ENCODE assay signal across 23 cellular contexts in genomic region chr12:69834566-69834965, GRCh38. TPM values are rescaled to one million over a fixed set of nuclear protein-coding genes. Genes with fewer than 3 reads are reported as not detected.
A peak's percentile ranks its signal among the peaks of the same experiment; 100 is the strongest.
DNase-seq lines count a peak whose midpoint lies in the region; ATAC-seq, FAIRE-seq and TF ChIP-seq lines count a peak whose summit lies in the region.
"Had no signal": no experiment of that assay in that cellular context is flagged by ENCODE, and none has a peak within 500 bp of the region (broad histone marks: within the 10 kb centered on the region; RNA-seq: fewer than 3 reads in every experiment).

No MANE protein-coding gene starts in this region.

- H3K27me3 Mint-ChIP-seq in nephron (ENCODE audit: low read depth), result peaks cover 4% of the 10 kb centered on the region
- H3K27me3 Mint-ChIP-seq in activated CD4-positive, alpha-beta T cell treated with anti-CD3 and anti-CD28 coated beads for 36 hours, result peaks cover 12% of the 10 kb centered on the region

- H4K20me1 ChIP-seq in endothelial cell of umbilical vein (replicated peaks; ENCODE audit: control insufficient read depth, extremely low read depth, insufficient read depth, low read length), result no peaks in the 10 kb centered on the region
- H4K20me1 ChIP-seq: BLaER1 had no signal

- H3K9me1 ChIP-seq in endothelial cell of umbilical vein (replicated peaks; ENCODE audit: control insufficient read depth, extremely low read depth, insufficient read depth, low read length), result no peaks in the 10 kb centered on the region

- TF ChIP-seq CTCF in body of pancreas (IDR thresholded peaks at IDR 0.05) (no peak), endothelial cell of umbilical vein (IDR thresholded peaks at IDR 0.05; ENCODE audit: extremely low read depth in 1 of 2, insufficient read depth in 1 of 2, low read depth in 1 of 2, low read length in 2 of 2) (no peak), nephron (IDR thresholded peaks at IDR 0.05; ENCODE audit: unreplicated experiment in 3 of 3) (no peak), lower lobe of right lung (IDR thresholded peaks at IDR 0.05) (no peak)

- intact Hi-C loops in body of pancreas (cut with DNase I), result no loop called here
- intact Hi-C loops in endothelial cell of umbilical vein (cut with micrococcal nuclease), result no loop called here
- intact Hi-C loops in lower lobe of right lung (cut with DNase I), result no loop called here
- intact Hi-C loops in activated CD4-positive, alpha-beta T cell treated with anti-CD3 and anti-CD28 coated beads for 36 hours (cut with DNase I, micrococcal nuclease), result no loop called here

- H3K9me3 Mint-ChIP-seq in nephron, result no peaks in the 10 kb centered on the region
- no peaks in the 10 kb centered on the region for H3K9me3 Mint-ChIP-seq in activated CD4-positive, alpha-beta T cell treated with anti-CD3 and anti-CD28 coated beads for 36 hours (ENCODE audit: low read depth)
- H3K9me3 Mint-ChIP-seq: CD8-positive, alpha-beta T cell; GM23338 had no signal

- POLR2A ChIA-PET in endothelial cell of umbilical vein (lab: Charles Lee), result no interaction called here
- POLR2A ChIA-PET in activated CD4-positive, alpha-beta T cell treated with anti-CD3 and anti-CD28 coated beads for 36 hours (lab: Charles Lee), result no interaction called here

- dilution Hi-C loops in endothelial cell of umbilical vein (cut with MboI; ENCODE audit: extremely low pct_ligation_motif_present, low sequenced_read_pairs), result no loop called here

- H3K4me3 ChIP-seq in body of pancreas, result no peak overlapping the region
- H3K4me3 ChIP-seq in endothelial cell of umbilical vein (replicated peaks in 1 of 3; ENCODE audit: insufficient read depth in 1 of 3, low read depth in 1 of 3, low read length in 3 of 3), result no peak overlapping the region
- no peak overlapping the region for H3K4me3 ChIP-seq in lower lobe of right lung
- H3K4me3 ChIP-seq: BLaER1, GM23338 had no signal

- H3K27ac ChIP-seq in body of pancreas (peak overlapping the region in 3 of 4 donors; percentile 7 to 24 (median 17)), endothelial cell of umbilical vein (ENCODE audit: insufficient read depth, low read depth, low read length) (no peak overlapping the region), lower lobe of right lung (no peak overlapping the region)
- H3K27ac ChIP-seq: BLaER1, HL-60 had no signal

- H3K4me2 ChIP-seq in endothelial cell of umbilical vein (ENCODE audit: insufficient read depth, low read length), result no peak overlapping the region
- H3K4me2 ChIP-seq: BLaER1, GM23338 had no signal

- CTCF ChIA-PET in endothelial cell of umbilical vein (lab: Charles Lee), result interaction anchor here (0.7 to 1.2 kb wide), 2 partner anchors 41 to 55 kb away, joined by 3 to 4 read pairs; no protein-coding TSS in a partner anchor
- CTCF ChIA-PET in activated CD4-positive, alpha-beta T cell treated with anti-CD3 and anti-CD28 coated beads for 36 hours (lab: Charles Lee), result interaction anchor here (1.1 kb wide), 1 partner anchor 45 kb away, joined by 3 read pairs; no protein-coding TSS in a partner anchor

- no peak for ATAC-seq in body of pancreas
- ATAC-seq in lower lobe of right lung, result no peak
- ATAC-seq in GM21717 (IDR thresholded peaks at IDR 0.05; ENCODE audit: unreplicated experiment), result no peak
- no peak for ATAC-seq in activated CD4-positive, alpha-beta T cell treated with anti-CD3 and anti-CD28 coated beads for 36 hours
- ATAC-seq: CD8-positive, alpha-beta T cell; GM23338 had no signal

- TF ChIP-seq POLR2A in body of pancreas (IDR thresholded peaks at IDR 0.05), result no peak
- no peak for TF ChIP-seq POLR2A in endothelial cell of umbilical vein (IDR thresholded peaks at IDR 0.05; ENCODE audit: low read depth, low read length)

- H3K9me3 ChIP-seq in body of pancreas, result no peaks in the 10 kb centered on the region
- no peaks in the 10 kb centered on the region for H3K9me3 ChIP-seq in endothelial cell of umbilical vein (replicated peaks; ENCODE audit: control insufficient read depth, insufficient read depth, low read length)
- no peaks in the 10 kb centered on the region for H3K9me3 ChIP-seq in lower lobe of right lung
- H3K9me3 ChIP-seq: BLaER1 had no signal

- H3K36me3 ChIP-seq in body of pancreas (replicated peaks in 1 of 2; ENCODE audit: insufficient read depth in 1 of 2, low read depth in 2 of 2), result no peaks in the 10 kb centered on the region
- no peaks in the 10 kb centered on the region for H3K36me3 ChIP-seq in endothelial cell of umbilical vein (ENCODE audit: control insufficient read depth in 2 of 2, extremely low read depth in 1 of 2, insufficient read depth in 2 of 2, low read length in 2 of 2)
- H3K36me3 ChIP-seq in lower lobe of right lung, result no peaks in the 10 kb centered on the region
- H3K36me3 ChIP-seq: BLaER1 had no signal

- DNase-seq in COLO829 (ENCODE audit: low spot score) (peak; percentile 6), body of pancreas (no peak), endothelial cell of umbilical vein (ENCODE audit: low read depth, low spot score) (peak; percentile 45), lower lobe of right lung (no peak), NCI-H2081 treated with DMSO at 0.1 percent for 48 hours (lab: John Stamatoyannopoulos, UW) (no peak)
- DNase-seq in activated CD4-positive, alpha-beta T cell treated with anti-CD3 and anti-CD28 coated beads for 36 hours, result no peak
- DNase-seq: 8988T; CD8-positive, alpha-beta T cell; COR-L47; DMS 273 treated with DMSO at 0.1 percent for 48 hours; HCEC 1CT had no signal

- no peaks in the 10 kb centered on the region for H3K27me3 ChIP-seq in body of pancreas
- H3K27me3 ChIP-seq in endothelial cell of umbilical vein (ENCODE audit: control insufficient read depth in 2 of 2, insufficient read depth in 2 of 2, low read length in 2 of 2), result peaks cover 0 to 1% of the 10 kb centered on the region in 2 experiments
- no peaks in the 10 kb centered on the region for H3K27me3 ChIP-seq in lower lobe of right lung (ENCODE audit: low read depth)
- H3K27me3 ChIP-seq: BLaER1 had no signal

- H2AFZ ChIP-seq in endothelial cell of umbilical vein (ENCODE audit: low read depth, low read length), result no peak overlapping the region
- H2AFZ ChIP-seq: GM23338 had no signal

- H3K4me3 Mint-ChIP-seq in nephron, result no peak overlapping the region
- no peak overlapping the region for H3K4me3 Mint-ChIP-seq in activated CD4-positive, alpha-beta T cell treated with anti-CD3 and anti-CD28 coated beads for 36 hours
- H3K4me3 Mint-ChIP-seq: CD8-positive, alpha-beta T cell; GM23338 had no signal

- H3K4me1 Mint-ChIP-seq in nephron, result peaks cover 32% of the 10 kb centered on the region
- no peaks in the 10 kb centered on the region for H3K4me1 Mint-ChIP-seq in activated CD4-positive, alpha-beta T cell treated with anti-CD3 and anti-CD28 coated beads for 36 hours
- H3K4me1 Mint-ChIP-seq: GM23338 had no signal

- no peak overlapping the region for H3K9ac ChIP-seq in endothelial cell of umbilical vein (replicated peaks; ENCODE audit: extremely low read depth, insufficient read depth, low read length)
- H3K9ac ChIP-seq: BLaER1 had no signal

- H3K36me3 Mint-ChIP-seq in nephron (ENCODE audit: low read depth), result no peaks in the 10 kb centered on the region
- H3K36me3 Mint-ChIP-seq in activated CD4-positive, alpha-beta T cell treated with anti-CD3 and anti-CD28 coated beads for 36 hours (ENCODE audit: low read depth), result no peaks in the 10 kb centered on the region
- H3K36me3 Mint-ChIP-seq: CD8-positive, alpha-beta T cell had no signal

- FAIRE-seq in endothelial cell of umbilical vein (lab: Jason Lieb, UNC), result no peak
- FAIRE-seq: G401.6, GM12891, GM19239, H54 had no signal

- no peaks in the 10 kb centered on the region for H3K79me2 ChIP-seq in endothelial cell of umbilical vein (ENCODE audit: control insufficient read depth, insufficient read depth, low read length)

- peaks cover 33% of the 10 kb centered on the region for H3K4me1 ChIP-seq in body of pancreas
- no peaks in the 10 kb centered on the region for H3K4me1 ChIP-seq in endothelial cell of umbilical vein (ENCODE audit: control insufficient read depth, extremely low read depth, insufficient read depth, low read length)
- peaks cover 9% of the 10 kb centered on the region for H3K4me1 ChIP-seq in lower lobe of right lung
- H3K4me1 ChIP-seq: BLaER1 had no signal

- peak overlapping the region in 2 of 3 experiments; percentile 76 to 87 for H3K27ac Mint-ChIP-seq in nephron
- H3K27ac Mint-ChIP-seq in activated CD4-positive, alpha-beta T cell treated with anti-CD3 and anti-CD28 coated beads for 36 hours, result no peak overlapping the region
- H3K27ac Mint-ChIP-seq: CD8-positive, alpha-beta T cell; GM23338 had no signal

- no TSS peak for BruUV-seq in endothelial cell of umbilical vein (replicated peaks; lab: Mats Ljungman, UMichigan)

TF ChIP-seq in endothelial cell of umbilical vein, 7 proteins besides CTCF, POLR2A, EP300 and RAD21:
- TF ChIP-seq POLR2AphosphoS5 (IDR thresholded peaks at IDR 0.05; ENCODE audit: insufficient read depth, low read depth, low read length) (no peak), JUN (IDR thresholded peaks at IDR 0.05; ENCODE audit: borderline replicate concordance, insufficient read depth, insufficient read length, low read depth) (no peak), FOS (IDR thresholded peaks at IDR 0.05; ENCODE audit: borderline replicate concordance, insufficient read depth, low read length) (no peak), EZH2 (IDR thresholded peaks at IDR 0.05; ENCODE audit: borderline replicate concordance, low read depth, low read length, severe bottlenecking) (no peak), MYC (IDR thresholded peaks at IDR 0.05; ENCODE audit: low read depth, low read length) (no peak), MAX (IDR thresholded peaks at IDR 0.05; ENCODE audit: insufficient read depth, insufficient read length) (no peak), GATA2 (IDR thresholded peaks at IDR 0.05; ENCODE audit: insufficient read depth, insufficient read length, low read depth, low read length) (no peak)

RNA-seq across cellular contexts. Expression of gene MYRFL, which starts 9.5 kb away (rescaled TPM):
- under 1 TPM; under 0.01 to 0.52 TPM for total RNA-seq in body of pancreas
- total RNA-seq in endothelial cell of umbilical vein, result not detected in 2 replicates
- not detected in 2 replicates for polyA plus RNA-seq in endothelial cell of umbilical vein
- polyA plus RNA-seq in endothelial cell of umbilical vein (2011; cell fraction: cytosol; rRNA removed), result not detected in 2 replicates
- polyA plus RNA-seq in endothelial cell of umbilical vein (2011; cell fraction: nucleus; rRNA removed), result 0.07 and 0.22 TPM in 2 replicates
- polyA plus RNA-seq in endothelial cell of umbilical vein (2012), result 0.09 TPM in 1 of 2 replicates, not detected in the other
- 0.42 TPM in 1 of 2 replicates, not detected in the other for polyA minus RNA-seq in endothelial cell of umbilical vein
- polyA minus RNA-seq in endothelial cell of umbilical vein (2011; cell fraction: cytosol; rRNA and poly(A)+ RNA removed), result not detected
- polyA minus RNA-seq in endothelial cell of umbilical vein (2011; cell fraction: nucleus; rRNA and poly(A)+ RNA removed), result 0.14 and 0.29 TPM in 2 replicates
- total RNA-seq in lower lobe of right lung, result not detected
- total RNA-seq in activated CD4-positive, alpha-beta T cell treated with anti-CD3 and anti-CD28 coated beads for 36 hours, result not detected
- total RNA-seq: A673; CD8-positive, alpha-beta T cell; HT1080 had no signal
- polyA plus RNA-seq: AG04450 had no signal

Comparison
In these comparisons a context has a peak if more than half of its experiments do, and no peak if none do; other contexts are left out.
1. DNase-seq: peak in COLO829 (single experiment) and endothelial cell of umbilical vein (single experiment); none in body of pancreas (0 of 4), lower lobe of right lung (single experiment), NCI-H2081 treated with DMSO at 0.1 percent for 48 hours (single experiment) and activated CD4-positive, alpha-beta T cell treated with anti-CD3 and anti-CD28 coated beads for 36 hours (single experiment).
2. H3K27ac ChIP-seq: peak in body of pancreas (3 of 4); none in endothelial cell of umbilical vein (single experiment) and lower lobe of right lung (single experiment).